In genomic region chr10:14405076-14406065, GRCh38 we compare ENCODE assay signal across 11 cellular contexts.
DNase-seq lines count a peak whose midpoint lies in the region; ATAC-seq and TF ChIP-seq lines count a peak whose summit lies in the region.
"Had no signal": no experiment of that assay in that cellular context is flagged by ENCODE, and none has a peak within 500 bp of the region (broad histone marks: within the 10 kb centered on the region; RNA-seq: fewer than 3 reads in every experiment).

No MANE protein-coding gene starts in this region.

- H3K27me3 ChIP-seq in esophagus squamous epithelium, result peaks cover 0 to 36% (median 0%) of the 10 kb centered on the region in 4 donors

- H3K9me3 ChIP-seq in esophagus squamous epithelium, result no peaks in the 10 kb centered on the region

- 53 to 62% methylated on average over 18 of the region's 18 CpGs for WGBS in esophagus squamous epithelium, 2 donors

- intact Hi-C loops in esophagus squamous epithelium (cut with DNase I), result no loop called here

- H3K36me3 ChIP-seq in esophagus squamous epithelium, result no peaks in the 10 kb centered on the region

- TF ChIP-seq POLR2A in esophagus squamous epithelium (IDR thresholded peaks at IDR 0.05), result no peak

- TF ChIP-seq CTCF in esophagus squamous epithelium (IDR thresholded peaks at IDR 0.05), result no peak

- H3K4me1 ChIP-seq in esophagus squamous epithelium, result no peaks in the 10 kb centered on the region

- DNase-seq in HCEC 1CT (peak; percentile 94), amniotic stem cell (lab: John Stamatoyannopoulos, UW) (peak; percentile 72), foreskin melanocyte (peak; percentile 67), superior temporal gyrus (ENCODE audit: extremely low spot score) (peak; percentile 57), esophagus squamous epithelium (lab: John Stamatoyannopoulos, UW) (no peak), Kasumi-1 (lab: John Stamatoyannopoulos, UW) (no peak)
- DNase-seq: MV-4-11, PC-3 had no signal

- ATAC-seq in HG03442 (IDR thresholded peaks at IDR 0.05; ENCODE audit: unreplicated experiment), result no peak
- no peak for ATAC-seq in GM19467 (IDR thresholded peaks at IDR 0.05; ENCODE audit: unreplicated experiment)
- ATAC-seq: PC-3, WTC11 had no signal

- H3K4me3 ChIP-seq in esophagus squamous epithelium, result no peak overlapping the region

- no peak overlapping the region for H3K27ac ChIP-seq in esophagus squamous epithelium

Comparison
In these comparisons a context has a peak if more than half of its experiments do, and no peak if none do; other contexts are left out.
1. DNase-seq: peak in HCEC 1CT (single experiment), amniotic stem cell (single experiment), foreskin melanocyte (single experiment) and superior temporal gyrus (single experiment); none in esophagus squamous epithelium (single experiment) and Kasumi-1 (0 of 2).